1 cellular context compared by ENCODE assay signal in the genomic region with DNA sequence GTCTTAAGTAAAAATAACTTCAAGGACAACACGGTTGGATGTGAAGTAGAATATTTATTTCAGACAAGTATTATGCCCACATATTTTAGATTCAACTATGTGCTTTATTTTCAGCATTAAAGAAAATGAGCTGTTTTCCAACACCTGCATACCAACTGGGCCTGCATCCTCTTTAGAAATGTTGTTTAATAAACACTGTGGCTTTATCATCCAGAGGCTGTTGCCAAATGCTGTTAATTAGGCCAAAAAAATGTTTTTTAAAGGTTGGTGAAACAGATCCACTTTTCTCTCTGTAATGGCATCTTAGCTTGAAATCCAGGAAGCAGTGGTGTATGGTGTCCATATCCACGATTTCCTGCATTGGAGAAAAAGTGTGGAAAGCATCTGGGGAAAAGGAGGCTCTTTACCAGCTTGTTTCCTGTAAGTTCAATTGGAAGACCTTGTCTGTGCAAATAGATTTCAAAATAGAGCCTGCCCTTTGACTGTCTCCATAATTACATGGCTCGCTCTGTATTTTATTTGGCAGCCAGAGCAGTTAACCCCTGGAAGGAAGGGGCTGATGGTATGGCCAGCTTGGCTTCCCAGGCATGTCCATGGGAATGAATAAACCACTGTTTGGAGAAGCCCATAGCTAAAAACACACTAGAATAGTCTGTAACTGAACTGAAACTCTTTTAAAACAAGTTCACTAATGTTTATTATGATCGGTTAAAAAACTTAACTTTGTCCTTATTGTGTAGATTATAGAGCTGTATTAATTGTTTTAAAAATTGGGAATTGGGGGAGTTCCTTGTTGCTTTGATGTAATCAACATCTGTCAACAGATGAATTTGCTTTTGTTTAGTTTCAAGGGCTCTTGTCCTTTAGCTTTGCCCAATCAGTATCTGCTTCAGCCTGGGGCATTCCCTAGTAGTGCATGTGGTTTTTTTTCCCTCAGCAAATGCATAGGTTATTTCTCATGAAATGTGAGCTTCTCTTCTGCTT.
TF ChIP-seq lines count a peak whose summit lies in the region.

No MANE protein-coding gene starts in this region.

TF ChIP-seq in HepG2, 621 proteins besides CTCF, POLR2A, EP300 and RAD21 (continued from another document and continues in another):
- TF ChIP-seq RXRA (CRISPR knock-in tag; IDR thresholded peaks at IDR 0.05): peak; percentile 73; the same call in 1 of the 2 replicates
- TF ChIP-seq, protein P1, sequence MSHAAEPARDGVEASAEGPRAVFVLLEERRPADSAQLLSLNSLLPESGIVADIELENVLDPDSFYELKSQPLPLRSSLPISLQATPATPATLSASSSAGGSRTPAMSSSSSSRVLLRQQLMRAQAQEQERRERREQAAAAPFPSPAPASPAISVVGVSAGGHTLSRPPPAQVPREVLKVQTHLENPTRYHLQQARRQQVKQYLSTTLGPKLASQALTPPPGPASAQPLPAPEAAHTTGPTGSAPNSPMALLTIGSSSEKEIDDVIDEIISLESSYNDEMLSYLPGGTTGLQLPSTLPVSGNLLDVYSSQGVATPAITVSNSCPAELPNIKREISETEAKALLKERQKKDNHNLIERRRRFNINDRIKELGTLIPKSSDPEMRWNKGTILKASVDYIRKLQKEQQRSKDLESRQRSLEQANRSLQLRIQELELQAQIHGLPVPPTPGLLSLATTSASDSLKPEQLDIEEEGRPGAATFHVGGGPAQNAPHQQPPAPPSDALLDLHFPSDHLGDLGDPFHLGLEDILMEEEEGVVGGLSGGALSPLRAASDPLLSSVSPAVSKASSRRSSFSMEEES (CRISPR knock-in tag; IDR thresholded peaks at IDR 0.05): peak; percentile 66
- TF ChIP-seq, protein P2, sequence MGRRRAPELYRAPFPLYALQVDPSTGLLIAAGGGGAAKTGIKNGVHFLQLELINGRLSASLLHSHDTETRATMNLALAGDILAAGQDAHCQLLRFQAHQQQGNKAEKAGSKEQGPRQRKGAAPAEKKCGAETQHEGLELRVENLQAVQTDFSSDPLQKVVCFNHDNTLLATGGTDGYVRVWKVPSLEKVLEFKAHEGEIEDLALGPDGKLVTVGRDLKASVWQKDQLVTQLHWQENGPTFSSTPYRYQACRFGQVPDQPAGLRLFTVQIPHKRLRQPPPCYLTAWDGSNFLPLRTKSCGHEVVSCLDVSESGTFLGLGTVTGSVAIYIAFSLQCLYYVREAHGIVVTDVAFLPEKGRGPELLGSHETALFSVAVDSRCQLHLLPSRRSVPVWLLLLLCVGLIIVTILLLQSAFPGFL (CRISPR knock-in tag; IDR thresholded peaks at IDR 0.05): no peak
- TF ChIP-seq, protein P3, sequence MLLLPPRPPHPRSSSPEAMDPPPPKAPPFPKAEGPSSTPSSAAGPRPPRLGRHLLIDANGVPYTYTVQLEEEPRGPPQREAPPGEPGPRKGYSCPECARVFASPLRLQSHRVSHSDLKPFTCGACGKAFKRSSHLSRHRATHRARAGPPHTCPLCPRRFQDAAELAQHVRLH (CRISPR knock-in tag; IDR thresholded peaks at IDR 0.05; ENCODE audit: borderline replicate concordance, low read depth): peak; percentile 80; the same call in 1 of the 2 replicates
- TF ChIP-seq, protein P4, sequence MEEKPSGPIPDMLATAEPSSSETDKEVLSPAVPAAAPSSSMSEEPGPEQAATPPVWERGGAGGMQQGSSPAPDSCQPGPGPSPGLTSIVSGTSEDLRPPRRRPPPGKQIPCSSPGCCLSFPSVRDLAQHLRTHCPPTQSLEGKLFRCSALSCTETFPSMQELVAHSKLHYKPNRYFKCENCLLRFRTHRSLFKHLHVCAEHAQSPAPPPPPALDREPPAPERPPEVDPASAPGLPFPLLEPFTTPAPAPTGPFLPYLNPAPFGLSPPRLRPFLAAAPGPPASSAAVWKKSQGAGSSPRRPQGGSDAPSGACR (CRISPR knock-in tag; IDR thresholded peaks at IDR 0.05): peak; percentile 43; the same call in 1 of the 2 replicates
- peak; percentile 100 for TF ChIP-seq ZNF652 (CRISPR knock-in tag; IDR thresholded peaks at IDR 0.05; ENCODE audit: borderline replicate concordance, low read depth)
- TF ChIP-seq, protein P5, sequence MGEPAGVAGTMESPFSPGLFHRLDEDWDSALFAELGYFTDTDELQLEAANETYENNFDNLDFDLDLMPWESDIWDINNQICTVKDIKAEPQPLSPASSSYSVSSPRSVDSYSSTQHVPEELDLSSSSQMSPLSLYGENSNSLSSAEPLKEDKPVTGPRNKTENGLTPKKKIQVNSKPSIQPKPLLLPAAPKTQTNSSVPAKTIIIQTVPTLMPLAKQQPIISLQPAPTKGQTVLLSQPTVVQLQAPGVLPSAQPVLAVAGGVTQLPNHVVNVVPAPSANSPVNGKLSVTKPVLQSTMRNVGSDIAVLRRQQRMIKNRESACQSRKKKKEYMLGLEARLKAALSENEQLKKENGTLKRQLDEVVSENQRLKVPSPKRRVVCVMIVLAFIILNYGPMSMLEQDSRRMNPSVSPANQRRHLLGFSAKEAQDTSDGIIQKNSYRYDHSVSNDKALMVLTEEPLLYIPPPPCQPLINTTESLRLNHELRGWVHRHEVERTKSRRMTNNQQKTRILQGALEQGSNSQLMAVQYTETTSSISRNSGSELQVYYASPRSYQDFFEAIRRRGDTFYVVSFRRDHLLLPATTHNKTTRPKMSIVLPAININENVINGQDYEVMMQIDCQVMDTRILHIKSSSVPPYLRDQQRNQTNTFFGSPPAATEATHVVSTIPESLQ (CRISPR knock-in tag; conservative IDR thresholded peaks at IDR 0.05): no peak
- TF ChIP-seq, protein P6, sequence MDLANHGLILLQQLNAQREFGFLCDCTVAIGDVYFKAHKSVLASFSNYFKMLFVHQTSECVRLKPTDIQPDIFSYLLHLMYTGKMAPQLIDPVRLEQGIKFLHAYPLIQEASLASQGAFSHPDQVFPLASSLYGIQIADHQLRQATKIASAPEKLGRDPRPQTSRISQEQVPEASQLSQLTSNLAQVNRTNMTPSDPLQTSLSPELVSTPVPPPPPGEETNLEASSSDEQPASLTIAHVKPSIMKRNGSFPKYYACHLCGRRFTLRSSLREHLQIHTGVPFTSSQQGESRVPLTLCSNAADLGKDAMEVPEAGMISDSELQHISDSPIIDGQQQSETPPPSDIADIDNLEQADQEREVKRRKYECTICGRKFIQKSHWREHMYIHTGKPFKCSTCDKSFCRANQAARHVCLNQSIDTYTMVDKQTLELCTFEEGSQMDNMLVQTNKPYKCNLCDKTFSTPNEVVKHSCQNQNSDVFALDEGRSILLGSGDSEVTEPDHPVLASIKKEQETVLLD (CRISPR knock-in tag; IDR thresholded peaks at IDR 0.05; ENCODE audit: low read depth): no peak
- TF ChIP-seq, protein P7, sequence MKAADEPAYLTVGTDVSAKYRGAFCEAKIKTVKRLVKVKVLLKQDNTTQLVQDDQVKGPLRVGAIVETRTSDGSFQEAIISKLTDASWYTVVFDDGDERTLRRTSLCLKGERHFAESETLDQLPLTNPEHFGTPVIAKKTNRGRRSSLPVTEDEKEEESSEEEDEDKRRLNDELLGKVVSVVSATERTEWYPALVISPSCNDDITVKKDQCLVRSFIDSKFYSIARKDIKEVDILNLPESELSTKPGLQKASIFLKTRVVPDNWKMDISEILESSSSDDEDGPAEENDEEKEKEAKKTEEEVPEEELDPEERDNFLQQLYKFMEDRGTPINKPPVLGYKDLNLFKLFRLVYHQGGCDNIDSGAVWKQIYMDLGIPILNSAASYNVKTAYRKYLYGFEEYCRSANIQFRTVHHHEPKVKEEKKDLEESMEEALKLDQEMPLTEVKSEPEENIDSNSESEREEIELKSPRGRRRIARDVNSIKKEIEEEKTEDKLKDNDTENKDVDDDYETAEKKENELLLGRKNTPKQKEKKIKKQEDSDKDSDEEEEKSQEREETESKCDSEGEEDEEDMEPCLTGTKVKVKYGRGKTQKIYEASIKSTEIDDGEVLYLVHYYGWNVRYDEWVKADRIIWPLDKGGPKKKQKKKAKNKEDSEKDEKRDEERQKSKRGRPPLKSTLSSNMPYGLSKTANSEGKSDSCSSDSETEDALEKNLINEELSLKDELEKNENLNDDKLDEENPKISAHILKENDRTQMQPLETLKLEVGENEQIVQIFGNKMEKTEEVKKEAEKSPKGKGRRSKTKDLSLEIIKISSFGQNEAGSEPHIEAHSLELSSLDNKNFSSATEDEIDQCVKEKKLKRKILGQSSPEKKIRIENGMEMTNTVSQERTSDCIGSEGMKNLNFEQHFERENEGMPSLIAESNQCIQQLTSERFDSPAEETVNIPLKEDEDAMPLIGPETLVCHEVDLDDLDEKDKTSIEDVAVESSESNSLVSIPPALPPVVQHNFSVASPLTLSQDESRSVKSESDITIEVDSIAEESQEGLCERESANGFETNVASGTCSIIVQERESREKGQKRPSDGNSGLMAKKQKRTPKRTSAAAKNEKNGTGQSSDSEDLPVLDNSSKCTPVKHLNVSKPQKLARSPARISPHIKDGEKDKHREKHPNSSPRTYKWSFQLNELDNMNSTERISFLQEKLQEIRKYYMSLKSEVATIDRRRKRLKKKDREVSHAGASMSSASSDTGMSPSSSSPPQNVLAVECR (CRISPR knock-in tag; IDR thresholded peaks at IDR 0.05; ENCODE audit: borderline replicate concordance): peak; percentile 37; the same call in 1 of the 2 replicates
- peak; percentile 79 for TF ChIP-seq SIX4 (CRISPR knock-in tag; IDR thresholded peaks at IDR 0.05)
- TF ChIP-seq, protein P8, sequence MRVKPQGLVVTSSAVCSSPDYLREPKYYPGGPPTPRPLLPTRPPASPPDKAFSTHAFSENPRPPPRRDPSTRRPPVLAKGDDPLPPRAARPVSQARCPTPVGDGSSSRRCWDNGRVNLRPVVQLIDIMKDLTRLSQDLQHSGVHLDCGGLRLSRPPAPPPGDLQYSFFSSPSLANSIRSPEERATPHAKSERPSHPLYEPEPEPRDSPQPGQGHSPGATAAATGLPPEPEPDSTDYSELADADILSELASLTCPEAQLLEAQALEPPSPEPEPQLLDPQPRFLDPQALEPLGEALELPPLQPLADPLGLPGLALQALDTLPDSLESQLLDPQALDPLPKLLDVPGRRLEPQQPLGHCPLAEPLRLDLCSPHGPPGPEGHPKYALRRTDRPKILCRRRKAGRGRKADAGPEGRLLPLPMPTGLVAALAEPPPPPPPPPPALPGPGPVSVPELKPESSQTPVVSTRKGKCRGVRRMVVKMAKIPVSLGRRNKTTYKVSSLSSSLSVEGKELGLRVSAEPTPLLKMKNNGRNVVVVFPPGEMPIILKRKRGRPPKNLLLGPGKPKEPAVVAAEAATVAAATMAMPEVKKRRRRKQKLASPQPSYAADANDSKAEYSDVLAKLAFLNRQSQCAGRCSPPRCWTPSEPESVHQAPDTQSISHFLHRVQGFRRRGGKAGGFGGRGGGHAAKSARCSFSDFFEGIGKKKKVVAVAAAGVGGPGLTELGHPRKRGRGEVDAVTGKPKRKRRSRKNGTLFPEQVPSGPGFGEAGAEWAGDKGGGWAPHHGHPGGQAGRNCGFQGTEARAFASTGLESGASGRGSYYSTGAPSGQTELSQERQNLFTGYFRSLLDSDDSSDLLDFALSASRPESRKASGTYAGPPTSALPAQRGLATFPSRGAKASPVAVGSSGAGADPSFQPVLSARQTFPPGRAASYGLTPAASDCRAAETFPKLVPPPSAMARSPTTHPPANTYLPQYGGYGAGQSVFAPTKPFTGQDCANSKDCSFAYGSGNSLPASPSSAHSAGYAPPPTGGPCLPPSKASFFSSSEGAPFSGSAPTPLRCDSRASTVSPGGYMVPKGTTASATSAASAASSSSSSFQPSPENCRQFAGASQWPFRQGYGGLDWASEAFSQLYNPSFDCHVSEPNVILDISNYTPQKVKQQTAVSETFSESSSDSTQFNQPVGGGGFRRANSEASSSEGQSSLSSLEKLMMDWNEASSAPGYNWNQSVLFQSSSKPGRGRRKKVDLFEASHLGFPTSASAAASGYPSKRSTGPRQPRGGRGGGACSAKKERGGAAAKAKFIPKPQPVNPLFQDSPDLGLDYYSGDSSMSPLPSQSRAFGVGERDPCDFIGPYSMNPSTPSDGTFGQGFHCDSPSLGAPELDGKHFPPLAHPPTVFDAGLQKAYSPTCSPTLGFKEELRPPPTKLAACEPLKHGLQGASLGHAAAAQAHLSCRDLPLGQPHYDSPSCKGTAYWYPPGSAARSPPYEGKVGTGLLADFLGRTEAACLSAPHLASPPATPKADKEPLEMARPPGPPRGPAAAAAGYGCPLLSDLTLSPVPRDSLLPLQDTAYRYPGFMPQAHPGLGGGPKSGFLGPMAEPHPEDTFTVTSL (CRISPR knock-in tag; IDR thresholded peaks at IDR 0.05; ENCODE audit: borderline replicate concordance): peak; percentile 98
- no peak; the same call in 1 of the 2 replicates for TF ChIP-seq FOXP1 (IDR thresholded peaks at IDR 0.05)
- TF ChIP-seq FOXP1 (CRISPR knock-in tag; IDR thresholded peaks at IDR 0.05): peak; percentile 80
- no peak for TF ChIP-seq ZNF180 (CRISPR knock-in tag; IDR thresholded peaks at IDR 0.05; ENCODE audit: borderline replicate concordance, low read depth)
- no peak for TF ChIP-seq ZNF816 (CRISPR knock-in tag; IDR thresholded peaks at IDR 0.05; ENCODE audit: borderline replicate concordance)
- no peak; the same call in 1 of the 2 replicates for TF ChIP-seq KDM5A (IDR thresholded peaks at IDR 0.05; ENCODE audit: borderline replicate concordance, low read length)
- TF ChIP-seq MED13 (CRISPR knock-in tag; IDR thresholded peaks at IDR 0.05): peak; percentile 39; the same call in 1 of the 2 replicates
- TF ChIP-seq, protein P9, sequence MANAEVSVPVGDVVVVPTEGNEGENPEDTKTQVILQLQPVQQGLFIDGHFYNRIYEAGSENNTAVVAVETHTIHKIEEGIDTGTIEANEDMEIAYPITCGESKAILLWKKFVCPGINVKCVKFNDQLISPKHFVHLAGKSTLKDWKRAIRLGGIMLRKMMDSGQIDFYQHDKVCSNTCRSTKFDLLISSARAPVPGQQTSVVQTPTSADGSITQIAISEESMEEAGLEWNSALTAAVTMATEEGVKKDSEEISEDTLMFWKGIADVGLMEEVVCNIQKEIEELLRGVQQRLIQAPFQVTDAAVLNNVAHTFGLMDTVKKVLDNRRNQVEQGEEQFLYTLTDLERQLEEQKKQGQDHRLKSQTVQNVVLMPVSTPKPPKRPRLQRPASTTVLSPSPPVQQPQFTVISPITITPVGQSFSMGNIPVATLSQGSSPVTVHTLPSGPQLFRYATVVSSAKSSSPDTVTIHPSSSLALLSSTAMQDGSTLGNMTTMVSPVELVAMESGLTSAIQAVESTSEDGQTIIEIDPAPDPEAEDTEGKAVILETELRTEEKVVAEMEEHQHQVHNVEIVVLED (CRISPR knock-in tag; IDR thresholded peaks at IDR 0.05; ENCODE audit: borderline replicate concordance): peak; percentile 5; the same call in 1 of the 2 replicates
- peak; percentile 76; the same call in 1 of the 2 replicates for TF ChIP-seq SMYD3 (CRISPR knock-in tag; IDR thresholded peaks at IDR 0.05)
- TF ChIP-seq SNAPC2 (CRISPR knock-in tag; IDR thresholded peaks at IDR 0.05): peak; percentile 82; the same call in 1 of the 2 replicates
- TF ChIP-seq MIXL1 (CRISPR knock-in tag; IDR thresholded peaks at IDR 0.05): peak; percentile 99
- TF ChIP-seq, protein P10, sequence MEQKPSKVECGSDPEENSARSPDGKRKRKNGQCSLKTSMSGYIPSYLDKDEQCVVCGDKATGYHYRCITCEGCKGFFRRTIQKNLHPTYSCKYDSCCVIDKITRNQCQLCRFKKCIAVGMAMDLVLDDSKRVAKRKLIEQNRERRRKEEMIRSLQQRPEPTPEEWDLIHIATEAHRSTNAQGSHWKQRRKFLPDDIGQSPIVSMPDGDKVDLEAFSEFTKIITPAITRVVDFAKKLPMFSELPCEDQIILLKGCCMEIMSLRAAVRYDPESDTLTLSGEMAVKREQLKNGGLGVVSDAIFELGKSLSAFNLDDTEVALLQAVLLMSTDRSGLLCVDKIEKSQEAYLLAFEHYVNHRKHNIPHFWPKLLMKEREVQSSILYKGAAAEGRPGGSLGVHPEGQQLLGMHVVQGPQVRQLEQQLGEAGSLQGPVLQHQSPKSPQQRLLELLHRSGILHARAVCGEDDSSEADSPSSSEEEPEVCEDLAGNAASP (CRISPR knock-in tag; IDR thresholded peaks at IDR 0.05; ENCODE audit: borderline replicate concordance): peak; percentile 80
- TF ChIP-seq DR1 (CRISPR knock-in tag; IDR thresholded peaks at IDR 0.05): no peak
- TF ChIP-seq ZNF232 (CRISPR knock-in tag; IDR thresholded peaks at IDR 0.05; ENCODE audit: borderline replicate concordance): peak; percentile 34; the same call in 1 of the 2 replicates
- peak; percentile 64; the same call in 1 of the 2 replicates for TF ChIP-seq MAZ (IDR thresholded peaks at IDR 0.05; ENCODE audit: borderline replicate concordance, low read depth, low read length)
- peak; percentile 46; the same call in 1 of the 2 replicates for TF ChIP-seq MAZ (CRISPR knock-in tag; IDR thresholded peaks at IDR 0.05; ENCODE audit: low read depth)
